In genomic region chr7:139341058-139341775, GRCh38 we compare ENCODE assay signal across 8 cellular contexts. TPM values are rescaled to one million over a fixed set of nuclear protein-coding genes. Genes with fewer than 3 reads are reported as not detected.
DNase-seq lines count a peak whose midpoint lies in the region; ATAC-seq and TF ChIP-seq lines count a peak whose summit lies in the region.

Gene FMC1, plus strand, starts transcription at chr7:139341337. Its CDS starts 48 bp downstream, at chr7:139341385.

- peak within 1 kb of the TSS; percentile 66 for H3K4me3 ChIP-seq in KMS-11 (IDR thresholded peaks at IDR 0.05; ENCODE audit: insufficient read depth, low read depth, low read length)
- H3K4me3 ChIP-seq in Peyer's patch = peak within 1 kb of the TSS; percentile 59 to 98 (median 78)
- peak within 1 kb of the TSS; percentile 75 to 96 (median 87) for H3K4me3 ChIP-seq in fibroblast of lung (replicated peaks in 1 of 4; ENCODE audit: control extremely low read depth in 1 of 4, insufficient read depth in 1 of 4, low read depth in 3 of 4, low read length in 4 of 4)

- POLR2A ChIA-PET in naive thymus-derived CD8-positive, alpha-beta T cell (lab: Charles Lee) = interaction anchor here (0.7 to 4.1 kb wide), 8 partner anchors 16 to 834 kb away, joined by 3 to 78 read pairs (median 5); partner anchors contain the start of gene LUC7L2

- H3K4me3 Mint-ChIP-seq in activated T-helper 1 cell treated with anti-CD3 and anti-CD28 coated beads, Interleukin-12 subunit alpha, Interleukin-12 subunit beta, Interleukin-2, Interleukin-4 antibody, amounts not matched to agents 30 ng/mL and 10 ng/mL and 1 ng/mL, durations not matched to agents 14 hours and 24 hours and 36 hours = peak within 1 kb of the TSS; percentile 91
- peak within 1 kb of the TSS; percentile 93 to 100 (median 99) for H3K4me3 Mint-ChIP-seq in naive thymus-derived CD8-positive, alpha-beta T cell
- H3K4me3 Mint-ChIP-seq in stimulated activated naive B cell treated with anti-CD40 and anti-IgM and Interleukin-4, amounts not matched to agents 10 μg/mL and 1 μg/mL and 100 μg/mL, for 72 hours = peak within 1 kb of the TSS; percentile 94 to 96

- peak; percentile 29 to 48 for TF ChIP-seq POLR2A in Peyer's patch (IDR thresholded peaks at IDR 0.05)

- H3K4me2 ChIP-seq in KMS-11 (peak within 1 kb of the TSS; percentile 90), fibroblast of lung (ENCODE audit: extremely low read depth, insufficient read depth, low read length) (peak within 1 kb of the TSS; percentile 94)

- peaks cover 5% of the 10 kb centered on the region for H3K36me3 Mint-ChIP-seq in activated T-helper 1 cell treated with anti-CD3 and anti-CD28 coated beads, Interleukin-12 subunit alpha, Interleukin-12 subunit beta, Interleukin-2, Interleukin-4 antibody, amounts not matched to agents 30 ng/mL and 10 ng/mL and 1 ng/mL, durations not matched to agents 14 hours and 24 hours and 36 hours (ENCODE audit: low read depth)
- peaks cover 4 to 11% (median 7%) of the 10 kb centered on the region in 3 donors for H3K36me3 Mint-ChIP-seq in naive thymus-derived CD8-positive, alpha-beta T cell
- H3K36me3 Mint-ChIP-seq in stimulated activated naive B cell treated with anti-CD40 and anti-IgM and Interleukin-4, amounts not matched to agents 10 μg/mL and 1 μg/mL and 100 μg/mL, for 72 hours = peaks cover 22 to 39% of the 10 kb centered on the region in 2 donors

- H3K27me3 Mint-ChIP-seq in activated T-helper 1 cell treated with anti-CD3 and anti-CD28 coated beads, Interleukin-12 subunit alpha, Interleukin-12 subunit beta, Interleukin-2, Interleukin-4 antibody, amounts not matched to agents 30 ng/mL and 10 ng/mL and 1 ng/mL, durations not matched to agents 14 hours and 24 hours and 36 hours (ENCODE audit: insufficient read depth) = peaks cover 8% of the 10 kb centered on the region
- peaks cover 0 to 7% (median 0%) of the 10 kb centered on the region in 5 donors for H3K27me3 Mint-ChIP-seq in naive thymus-derived CD8-positive, alpha-beta T cell
- peaks cover 5 to 6% of the 10 kb centered on the region in 2 donors for H3K27me3 Mint-ChIP-seq in stimulated activated naive B cell treated with anti-CD40 and anti-IgM and Interleukin-4, amounts not matched to agents 10 μg/mL and 1 μg/mL and 100 μg/mL, for 72 hours

- H3K27ac ChIP-seq in KMS-11 (peak within 1 kb of the TSS; percentile 95), Peyer's patch (peak within 1 kb of the TSS; percentile 91 to 100 (median 98)), fibroblast of lung (ENCODE audit: insufficient read depth, low read length) (peak within 1 kb of the TSS; percentile 97)

- H2AFZ ChIP-seq in KMS-11 (ENCODE audit: low read depth) = peak within 1 kb of the TSS; percentile 76
- peak within 1 kb of the TSS; percentile 86 for H2AFZ ChIP-seq in fibroblast of lung (ENCODE audit: low read length)

- H4K20me1 ChIP-seq in KMS-11 (ENCODE audit: insufficient read depth) (no peaks in the 10 kb centered on the region), fibroblast of lung (ENCODE audit: control insufficient read depth, extremely low read depth, insufficient read depth, low read length) (no peaks in the 10 kb centered on the region)

- H3K27ac Mint-ChIP-seq in activated T-helper 1 cell treated with anti-CD3 and anti-CD28 coated beads, Interleukin-12 subunit alpha, Interleukin-12 subunit beta, Interleukin-2, Interleukin-4 antibody, amounts not matched to agents 30 ng/mL and 10 ng/mL and 1 ng/mL, durations not matched to agents 14 hours and 24 hours and 36 hours = peak within 1 kb of the TSS; percentile 100
- H3K27ac Mint-ChIP-seq in naive thymus-derived CD8-positive, alpha-beta T cell = peak within 1 kb of the TSS; percentile 98 to 100 (median 100)
- peak within 1 kb of the TSS; percentile 98 for H3K27ac Mint-ChIP-seq in stimulated activated naive B cell treated with anti-CD40 and anti-IgM and Interleukin-4, amounts not matched to agents 10 μg/mL and 1 μg/mL and 100 μg/mL, for 72 hours

- peaks cover 5% of the 10 kb centered on the region for H3K9me3 Mint-ChIP-seq in activated T-helper 1 cell treated with anti-CD3 and anti-CD28 coated beads, Interleukin-12 subunit alpha, Interleukin-12 subunit beta, Interleukin-2, Interleukin-4 antibody, amounts not matched to agents 30 ng/mL and 10 ng/mL and 1 ng/mL, durations not matched to agents 14 hours and 24 hours and 36 hours
- peaks cover 0 to 17% (median 4%) of the 10 kb centered on the region in 9 donors for H3K9me3 Mint-ChIP-seq in naive thymus-derived CD8-positive, alpha-beta T cell
- H3K9me3 Mint-ChIP-seq in stimulated activated naive B cell treated with anti-CD40 and anti-IgM and Interleukin-4, amounts not matched to agents 10 μg/mL and 1 μg/mL and 100 μg/mL, for 72 hours = peaks cover 6 to 10% of the 10 kb centered on the region in 2 donors

- H3K36me3 ChIP-seq in KMS-11 (ENCODE audit: insufficient read depth) = no peaks in the 10 kb centered on the region; the same call in 1 of the 2 replicates
- H3K36me3 ChIP-seq in Peyer's patch = peaks cover 0 to 10% (median 0%) of the 10 kb centered on the region in 3 donors
- no peaks in the 10 kb centered on the region for H3K36me3 ChIP-seq in fibroblast of lung (ENCODE audit: control insufficient read depth, insufficient read depth, low read length)

- peak within 1 kb of the TSS; percentile 96 for H3K9ac ChIP-seq in KMS-11
- H3K9ac ChIP-seq in fibroblast of lung (ENCODE audit: insufficient read depth, low read length) = peak within 1 kb of the TSS; percentile 97

- ATAC-seq in GM21737 (IDR thresholded peaks at IDR 0.05; ENCODE audit: unreplicated experiment) = peak; percentile 53
- peak; percentile 55 to 66 for ATAC-seq in naive thymus-derived CD8-positive, alpha-beta T cell
- ATAC-seq in stimulated activated naive B cell treated with anti-CD40 and anti-IgM and Interleukin-4, amounts not matched to agents 10 μg/mL and 1 μg/mL and 100 μg/mL, for 72 hours (replicated peaks) = peak; percentile 67 to 69

- H3K79me2 ChIP-seq in KMS-11 (ENCODE audit: insufficient read depth, low read depth) (peaks cover 20% of the 10 kb centered on the region), fibroblast of lung (ENCODE audit: control insufficient read depth, insufficient read depth, low read length) (peaks cover 6% of the 10 kb centered on the region)

- H3K27me3 ChIP-seq in KMS-11 (ENCODE audit: insufficient read depth, low read depth) (no peaks in the 10 kb centered on the region), Peyer's patch (no peaks in the 10 kb centered on the region), fibroblast of lung (ENCODE audit: control insufficient read depth, insufficient read depth, low read length) (no peaks in the 10 kb centered on the region)

- TF ChIP-seq CTCF in KMS-11 (conservative IDR thresholded peaks at IDR 0.05; ENCODE audit: low read depth, low read length) (peak; percentile 73), Peyer's patch (IDR thresholded peaks at IDR 0.05) (peak in 4 of 6 experiments; percentile 46 to 58 (median 56)), fibroblast of lung (conservative IDR thresholded peaks at IDR 0.05 in 1 of 2, IDR thresholded peaks at IDR 0.05 in 1 of 2; ENCODE audit: low read depth in 1 of 2, low read length in 2 of 2) (peak; percentile 26 to 35)

- intact Hi-C loops in activated T-helper 1 cell treated with anti-CD3 and anti-CD28 coated beads, Interleukin-12 subunit alpha, Interleukin-12 subunit beta, Interleukin-2, Interleukin-4 antibody, amounts not matched to agents 30 ng/mL and 10 ng/mL and 1 ng/mL, durations not matched to agents 14 hours and 24 hours and 36 hours (cut with micrococcal nuclease) = loop anchor here (5.0 kb wide), 4 partner anchors 304 to 1586 kb away; partner anchors contain the start of genes KDM7A and ZC3HAV1L

- H3K4me1 ChIP-seq in KMS-11 (ENCODE audit: low read depth, poor library complexity, severe bottlenecking) = peaks cover 12% of the 10 kb centered on the region
- peaks cover 0 to 6% (median 0%) of the 10 kb centered on the region in 4 donors for H3K4me1 ChIP-seq in Peyer's patch
- H3K4me1 ChIP-seq in fibroblast of lung (ENCODE audit: control insufficient read depth, extremely low read depth, insufficient read depth, low read length) = peaks cover 4% of the 10 kb centered on the region

- DNase-seq in Daoy (ENCODE audit: low read depth) (peak; percentile 93), Peyer's patch (peak; percentile 91 to 96 (median 92)), fibroblast of lung (ENCODE audit: low read depth in 2 of 2) (peak; percentile 93 to 96)
- DNase-seq in activated T-helper 1 cell treated with anti-CD3 and anti-CD28 coated beads, Interleukin-12 subunit alpha, Interleukin-12 subunit beta, Interleukin-2, Interleukin-4 antibody, amounts not matched to agents 30 ng/mL and 10 ng/mL and 1 ng/mL, durations not matched to agents 14 hours and 24 hours and 36 hours (ENCODE audit: low spot score) = peak; percentile 75
- peak; percentile 63 to 92 (median 86) for DNase-seq in naive thymus-derived CD8-positive, alpha-beta T cell
- DNase-seq in stimulated activated naive B cell treated with anti-CD40 and anti-IgM and Interleukin-4, amounts not matched to agents 10 μg/mL and 1 μg/mL and 100 μg/mL, for 72 hours = peak; percentile 84

- H3K9me3 ChIP-seq in Peyer's patch (no peaks in the 10 kb centered on the region), fibroblast of lung (ENCODE audit: control insufficient read depth, insufficient read depth, low read depth, low read length) (no peaks in the 10 kb centered on the region)

- peaks cover 31% of the 10 kb centered on the region for H3K4me1 Mint-ChIP-seq in activated T-helper 1 cell treated with anti-CD3 and anti-CD28 coated beads, Interleukin-12 subunit alpha, Interleukin-12 subunit beta, Interleukin-2, Interleukin-4 antibody, amounts not matched to agents 30 ng/mL and 10 ng/mL and 1 ng/mL, durations not matched to agents 14 hours and 24 hours and 36 hours (ENCODE audit: low read depth)
- H3K4me1 Mint-ChIP-seq in naive thymus-derived CD8-positive, alpha-beta T cell = peaks cover 25 to 46% (median 42%) of the 10 kb centered on the region in 4 donors
- H3K4me1 Mint-ChIP-seq in stimulated activated naive B cell treated with anti-CD40 and anti-IgM and Interleukin-4, amounts not matched to agents 10 μg/mL and 1 μg/mL and 100 μg/mL, for 72 hours = peaks cover 20 to 34% of the 10 kb centered on the region in 2 donors

RNA-seq across cellular contexts. Expression of gene FMC1, which starts in this region (rescaled TPM):
- 0.65 and 9.2 TPM in 2 replicates for total RNA-seq in Daoy (2014; rRNA removed; shearing (Covaris generic))
- total RNA-seq in Peyer's patch = 10 to 100 TPM in 1 of 4 donors, 1 to 10 TPM in 2, not detected in 1; 4.4 to 12.1 (median 5.4) TPM
- 3.7 and 6.5 TPM in 2 replicates for total RNA-seq in activated T-helper 1 cell treated with anti-CD3 and anti-CD28 coated beads, Interleukin-12 subunit alpha, Interleukin-12 subunit beta, Interleukin-2, Interleukin-4 antibody, amounts not matched to agents 30 ng/mL and 10 ng/mL and 1 ng/mL, durations not matched to agents 14 hours and 24 hours and 36 hours
- 11.0 and 23.0 TPM in 2 replicates for total RNA-seq in fibroblast of lung
- polyA plus RNA-seq in fibroblast of lung = 10.1 and 14.0 TPM in 2 replicates
- polyA plus RNA-seq in fibroblast of lung (2012) = 18.9 and 24.5 TPM in 2 replicates
- polyA minus RNA-seq in fibroblast of lung (ENCODE audit: low replicate concordance) = 0.59 and 1.6 TPM in 2 replicates
- 10 to 100 TPM; 11.5 to 12.0 TPM for total RNA-seq in naive thymus-derived CD8-positive, alpha-beta T cell
- 10 to 100 TPM; 45.3 to 62.1 (median 53.6) TPM for polyA plus RNA-seq in naive thymus-derived CD8-positive, alpha-beta T cell

Comparison
In these comparisons a context has a peak if more than half of its experiments do, and no peak if none do; other contexts are left out.
1. Peak in every context shown above with its lines: DNase-seq, ATAC-seq, H3K4me3 ChIP-seq and H3K27ac ChIP-seq.